In the genomic region with DNA sequence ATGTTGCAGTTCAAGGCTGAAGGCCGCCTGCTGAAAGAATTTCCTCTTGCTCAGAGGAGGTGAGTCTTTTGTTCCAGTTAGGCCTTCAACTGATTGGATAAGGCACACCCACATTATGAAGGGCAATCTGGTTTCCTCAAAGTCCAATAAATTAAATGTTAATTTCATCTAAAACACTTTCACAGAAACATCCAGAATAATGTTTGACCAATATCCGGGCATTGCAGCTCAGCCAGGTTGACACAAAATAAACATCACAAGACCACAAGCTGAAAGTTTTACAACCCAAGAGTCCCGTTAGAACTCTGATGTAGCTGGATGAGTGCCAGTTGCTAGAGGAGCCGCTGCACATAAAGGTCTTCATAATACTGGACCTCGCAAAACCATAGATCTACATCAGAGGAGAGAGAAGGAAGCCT, we compare ENCODE assay signal across 14 cellular contexts.
"Had no signal": no experiment of that assay in that cellular context is flagged by ENCODE, and none has a peak within 500 bp of the region (broad histone marks: within the 10 kb centered on the region; RNA-seq: fewer than 3 reads in every experiment).

No MANE protein-coding gene starts in this region.

- H3K27me3 Mint-ChIP-seq: activated CD4-positive, alpha-beta memory T cell treated with anti-CD3 and anti-CD28 coated beads, Interleukin-2, amount 10 ng/mL, durations not matched to agents 7 days and 5 days; activated T-cell treated with anti-CD3 and anti-CD28 coated beads, Interleukin-2, amount 50 U/mL, for 24 hours; stimulated activated naive B cell treated with anti-CD40 and anti-IgM and Interleukin-4, amounts not matched to agents 10 μg/mL and 1 μg/mL and 100 μg/mL, for 72 hours had no signal

- H3K27ac Mint-ChIP-seq: activated CD4-positive, alpha-beta memory T cell treated with anti-CD3 and anti-CD28 coated beads, Interleukin-2, amount 10 ng/mL, durations not matched to agents 7 days and 5 days; stimulated activated naive B cell treated with anti-CD40 and anti-IgM and Interleukin-4, amounts not matched to agents 10 μg/mL and 1 μg/mL and 100 μg/mL, for 72 hours; WTC11 had no signal

- H3K36me3 Mint-ChIP-seq: stimulated activated naive B cell treated with anti-CD40 and anti-IgM and Interleukin-4, amounts not matched to agents 10 μg/mL and 1 μg/mL and 100 μg/mL, for 72 hours; WTC11 had no signal

- ATAC-seq: left cardiac atrium; stimulated activated naive B cell treated with anti-CD40 and anti-IgM and Interleukin-4, amounts not matched to agents 10 μg/mL and 1 μg/mL and 100 μg/mL, for 72 hours; WTC11 had no signal

- H3K9me3 Mint-ChIP-seq: activated CD4-positive, alpha-beta memory T cell treated with anti-CD3 and anti-CD28 coated beads, Interleukin-2, amount 10 ng/mL, durations not matched to agents 7 days and 5 days; activated T-cell treated with anti-CD3 and anti-CD28 coated beads, Interleukin-2, amount 50 U/mL, for 24 hours; neural crest cell; stimulated activated naive B cell treated with anti-CD40 and anti-IgM and Interleukin-4, amounts not matched to agents 10 μg/mL and 1 μg/mL and 100 μg/mL, for 72 hours; WTC11 had no signal

- H3K4me3 Mint-ChIP-seq: activated CD4-positive, alpha-beta memory T cell treated with anti-CD3 and anti-CD28 coated beads, Interleukin-2, amount 10 ng/mL, durations not matched to agents 7 days and 5 days; activated T-cell treated with anti-CD3 and anti-CD28 coated beads, Interleukin-2, amount 50 U/mL, for 24 hours; neural crest cell; stimulated activated naive B cell treated with anti-CD40 and anti-IgM and Interleukin-4, amounts not matched to agents 10 μg/mL and 1 μg/mL and 100 μg/mL, for 72 hours; WTC11 had no signal

- H3K4me1 Mint-ChIP-seq: activated CD4-positive, alpha-beta memory T cell treated with anti-CD3 and anti-CD28 coated beads, Interleukin-2, amount 10 ng/mL, durations not matched to agents 7 days and 5 days; neural crest cell; WTC11 had no signal

- DNase-seq: activated CD4-positive, alpha-beta memory T cell treated with anti-CD3 and anti-CD28 coated beads, Interleukin-2, amount 10 ng/mL, durations not matched to agents 7 days and 5 days; activated CD4-positive, alpha-beta T cell treated with anti-CD3 and anti-CD28 coated beads for 4 hours; activated naive CD4-positive, alpha-beta T cell treated with anti-CD3 and anti-CD28 coated beads, Interleukin-2, amount 50 U/mL, for 16 hours; activated T-cell treated with anti-CD3 and anti-CD28 coated beads, Interleukin-2, amount 50 U/mL, for 24 hours; esophagus squamous epithelium; foreskin fibroblast; left cardiac atrium; sigmoid colon; stimulated activated CD4-positive, alpha-beta T cell treated with anti-CD3 and anti-CD28 coated beads, Interleukin-12 subunit alpha, Interleukin-12 subunit beta, amount 100 ng/mL, for 4 hours; stimulated activated naive B cell treated with anti-CD40 and anti-IgM and Interleukin-4, amounts not matched to agents 10 μg/mL and 1 μg/mL and 100 μg/mL, for 72 hours; T-helper 2 cell; trophoblast cell had no signal
